Comparison of ENCODE assay signal across 6 cellular contexts in the genomic region with DNA sequence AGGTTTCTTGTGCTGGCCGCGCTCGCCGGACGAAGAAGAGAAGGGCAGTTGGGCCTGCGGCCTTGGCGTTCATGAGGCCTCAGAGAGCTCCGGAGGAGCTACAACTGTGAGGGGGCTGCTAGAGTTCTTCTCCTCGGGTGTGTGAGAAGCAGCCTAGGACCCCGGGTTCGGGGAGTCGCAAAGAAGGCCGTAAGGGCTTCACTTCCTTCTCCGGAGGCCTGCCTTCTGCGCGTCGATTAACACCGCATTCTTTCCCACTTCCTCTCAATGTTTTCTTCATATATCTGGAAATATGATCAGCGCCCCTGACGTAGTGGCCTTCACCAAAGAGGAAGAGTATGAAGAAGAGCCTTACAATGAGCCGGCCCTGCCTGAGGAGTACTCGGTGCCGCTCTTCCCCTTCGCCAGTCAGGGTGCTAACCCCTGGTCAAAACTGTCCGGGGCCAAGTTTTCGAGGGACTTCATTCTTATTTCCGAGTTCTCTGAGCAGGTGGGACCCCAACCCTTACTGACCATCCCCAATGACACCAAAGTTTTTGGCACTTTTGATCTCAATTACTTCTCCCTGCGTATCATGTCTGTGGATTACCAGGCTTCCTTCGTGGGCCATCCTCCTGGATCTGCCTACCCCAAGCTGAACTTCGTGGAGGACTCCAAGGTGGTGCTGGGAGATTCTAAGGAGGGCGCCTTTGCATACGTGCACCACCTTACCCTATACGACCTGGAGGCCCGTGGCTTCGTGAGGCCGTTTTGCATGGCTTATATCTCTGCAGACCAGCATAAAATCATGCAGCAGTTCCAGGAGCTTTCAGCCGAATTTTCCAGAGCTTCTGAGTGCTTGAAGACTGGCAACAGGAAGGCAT. TPM values are rescaled to one million over a fixed set of nuclear protein-coding genes. Genes with fewer than 3 reads are reported as not detected.
DNase-seq lines count a peak whose midpoint lies in the region.

No MANE protein-coding gene starts in this region.

- peak in 4 of 5 donors; percentile 52 to 62 (median 59) for DNase-seq in CD4-positive, alpha-beta memory T cell
- DNase-seq in MV-4-11 (lab: John Stamatoyannopoulos, UW) (peak; percentile 93), skeletal muscle cell (ENCODE audit: low read depth) (no peak), DMS79 (lab: John Stamatoyannopoulos, UW) (no peak), SHP77 (lab: John Stamatoyannopoulos, UW) (no peak)
- no peak for DNase-seq in effector memory CD4-positive, alpha-beta T cell

- H3K4me1 Mint-ChIP-seq in CD4-positive, alpha-beta memory T cell = peaks cover 54 to 94% (median 75%) of the 10 kb centered on the region in 4 donors

- H3K27me3 ChIP-seq in CD4-positive, alpha-beta memory T cell (ENCODE audit: insufficient read depth, low read length) = no peaks in the 10 kb centered on the region
- no peaks in the 10 kb centered on the region for H3K27me3 ChIP-seq in effector memory CD4-positive, alpha-beta T cell (replicated peaks; ENCODE audit: control insufficient read depth, insufficient read depth, low read length, poor library complexity, severe bottlenecking)

- no peaks in the 10 kb centered on the region for H3K27me3 Mint-ChIP-seq in CD4-positive, alpha-beta memory T cell

- H3K4me3 ChIP-seq in CD4-positive, alpha-beta memory T cell (ENCODE audit: low read length in 2 of 2) = peak overlapping the region; percentile 96 to 97
- H3K4me3 ChIP-seq in effector memory CD4-positive, alpha-beta T cell (ENCODE audit: insufficient read depth, low read depth, low read length, poor library complexity, severe bottlenecking) = peak overlapping the region; percentile 80
- peak overlapping the region; percentile 97 for H3K4me3 ChIP-seq in skeletal muscle cell (ENCODE audit: low read depth, low read length)

- intact Hi-C loops in CD4-positive, alpha-beta memory T cell (cut with micrococcal nuclease) = loop anchor here (1.0 kb wide), 4 partner anchors 48 to 132 kb away; partner anchors contain the start of genes ALKBH5, LLGL1, MIEF2 and SHMT1

- H3K4me1 ChIP-seq in CD4-positive, alpha-beta memory T cell (ENCODE audit: insufficient read depth, low read length) = peaks cover 80% of the 10 kb centered on the region
- H3K4me1 ChIP-seq in effector memory CD4-positive, alpha-beta T cell (ENCODE audit: control insufficient read depth, insufficient read depth, low read length, poor library complexity, severe bottlenecking) = peaks cover 57% of the 10 kb centered on the region

- peak overlapping the region; percentile 92 to 99 (median 98) for H3K27ac Mint-ChIP-seq in CD4-positive, alpha-beta memory T cell

- CTCF ChIA-PET in CD4-positive, alpha-beta memory T cell (lab: Charles Lee; ENCODE audit: partially characterized antibody) = no interaction called here

- H3K9me3 ChIP-seq in CD4-positive, alpha-beta memory T cell (ENCODE audit: control insufficient read depth in 1 of 2, low read length in 2 of 2) = no peaks in the 10 kb centered on the region
- H3K9me3 ChIP-seq in effector memory CD4-positive, alpha-beta T cell (ENCODE audit: control insufficient read depth, low read length) = no peaks in the 10 kb centered on the region

- no peaks in the 10 kb centered on the region for H3K9me3 Mint-ChIP-seq in CD4-positive, alpha-beta memory T cell

- H3K36me3 ChIP-seq in CD4-positive, alpha-beta memory T cell (ENCODE audit: insufficient read depth, low read length) = peaks cover 41% of the 10 kb centered on the region
- peaks cover 7% of the 10 kb centered on the region for H3K36me3 ChIP-seq in effector memory CD4-positive, alpha-beta T cell (ENCODE audit: control insufficient read depth, insufficient read depth, low read length)

- H3K36me3 Mint-ChIP-seq in CD4-positive, alpha-beta memory T cell = peaks cover 17 to 56% of the 10 kb centered on the region in 2 donors

- H3K4me3 Mint-ChIP-seq in CD4-positive, alpha-beta memory T cell = peak overlapping the region; percentile 92 to 98 (median 96)

- POLR2A ChIA-PET in CD4-positive, alpha-beta memory T cell (lab: Charles Lee; ENCODE audit: partially characterized antibody) = interaction anchor here (0.6 to 3.8 kb wide), 7 partner anchors 8 to 543 kb away, joined by 3 to 31 read pairs (median 3); partner anchors contain the start of genes ALKBH5, FLII, MIEF2 and PRPSAP2

- H3K27ac ChIP-seq in CD4-positive, alpha-beta memory T cell (ENCODE audit: low read depth, low read length) = peak overlapping the region; percentile 93
- H3K27ac ChIP-seq in effector memory CD4-positive, alpha-beta T cell (ENCODE audit: insufficient read depth, low read length, poor library complexity, severe bottlenecking) = peak overlapping the region; percentile 89

RNA-seq across cellular contexts. Expression of gene SMCR8, which starts 0.6 kb away (rescaled TPM):
- 10 to 100 TPM; 49.7 to 51.3 TPM for total RNA-seq in CD4-positive, alpha-beta memory T cell
- 1 to 10 TPM in 1 of 2 donors, under 1 TPM in 1; 0.47 to 5.2 TPM for polyA plus RNA-seq in CD4-positive, alpha-beta memory T cell

RNA-seq across cellular contexts. Expression of gene TOP3A, which starts 0.9 kb away (rescaled TPM):
- total RNA-seq in CD4-positive, alpha-beta memory T cell = 10 to 100 TPM; 43.8 to 55.2 TPM
- polyA plus RNA-seq in CD4-positive, alpha-beta memory T cell = 10 to 100 TPM in 1 of 2 donors, 1 to 10 TPM in 1; 6.2 to 19.1 TPM

RNA-seq across cellular contexts. Expression of gene SHMT1, which starts 47.6 kb away (rescaled TPM):
- total RNA-seq in CD4-positive, alpha-beta memory T cell = 10 to 100 TPM; 14.6 to 15.9 TPM
- 10 to 100 TPM; 24.0 to 24.6 TPM for polyA plus RNA-seq in CD4-positive, alpha-beta memory T cell

RNA-seq across cellular contexts. Expression of gene MIEF2, which starts 55.3 kb away (rescaled TPM):
- 10 to 100 TPM; 18.2 to 19.3 TPM for total RNA-seq in CD4-positive, alpha-beta memory T cell
- polyA plus RNA-seq in CD4-positive, alpha-beta memory T cell = 10 to 100 TPM in 1 of 2 donors, 1 to 10 TPM in 1; 9.9 to 10.9 TPM

RNA-seq across cellular contexts. Expression of gene FLII, which starts 57.2 kb away (rescaled TPM):
- 100 to 1,000 TPM; 333 to 344 TPM for total RNA-seq in CD4-positive, alpha-beta memory T cell
- 100 to 1,000 TPM; 113 to 204 TPM for polyA plus RNA-seq in CD4-positive, alpha-beta memory T cell

Comparison
In these comparisons a context has a peak if more than half of its experiments do, and no peak if none do; other contexts are left out.
1. DNase-seq: peak in CD4-positive, alpha-beta memory T cell (4 of 5) and MV-4-11 (single experiment); none in effector memory CD4-positive, alpha-beta T cell (0 of 3), skeletal muscle cell (single experiment), DMS79 (single experiment) and SHP77 (0 of 2).
2. Peak in every context shown above with its lines, with median percentiles within 50 percentile points of each other: H3K4me3 ChIP-seq.